In the genomic region with DNA sequence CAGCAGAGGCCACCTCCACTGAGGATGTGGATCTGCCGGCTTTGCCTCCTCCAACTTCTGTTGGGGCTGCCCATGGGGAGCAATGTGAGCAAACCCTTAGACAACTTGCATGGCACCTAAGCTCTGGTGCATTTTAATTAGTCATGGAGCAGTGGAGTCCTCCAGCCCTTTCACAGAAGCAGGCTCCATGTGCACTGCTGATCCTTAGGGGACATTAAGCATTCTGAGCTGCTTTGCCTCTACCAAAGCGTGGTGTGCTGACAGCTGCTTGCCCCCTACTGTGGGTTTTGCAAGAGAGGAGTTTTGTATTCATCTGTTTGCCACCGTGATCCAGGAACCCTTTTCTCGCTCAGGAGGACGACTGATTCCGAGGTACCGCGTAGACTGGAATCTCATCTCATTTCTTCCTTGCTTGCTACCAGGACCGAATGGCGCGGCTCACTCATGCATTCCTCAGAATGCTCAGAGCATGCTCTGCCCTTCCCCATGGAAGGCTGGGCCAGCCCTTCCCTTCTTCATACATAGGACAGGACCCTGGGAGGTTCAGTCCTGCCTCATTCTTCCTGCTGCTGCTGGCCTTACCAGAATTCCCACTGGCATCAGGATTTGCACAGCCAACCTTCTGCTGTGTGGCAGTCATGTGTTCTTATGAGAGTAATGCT, we compare ENCODE assay signal across 26 cellular contexts.
"Had no signal": no experiment of that assay in that cellular context is flagged by ENCODE, and none has a peak within 500 bp of the region (broad histone marks: within the 10 kb centered on the region; RNA-seq: fewer than 3 reads in every experiment).

No MANE protein-coding gene starts in this region.

- H3K27ac ChIP-seq: adrenal gland, gastrocnemius medialis, heart right ventricle, pancreas, stomach had no signal

- ATAC-seq: activated CD4-positive, alpha-beta T cell treated with anti-CD3 and anti-CD28 coated beads for 36 hours; activated naive CD4-positive, alpha-beta T cell treated with anti-CD3 and anti-CD28 coated beads, Interleukin-2, amount 50 U/mL, for 72 hours; esophagus mucosa; gastrocnemius medialis; heart right ventricle; left ventricle myocardium superior; mucosa of descending colon; pancreas; sciatic nerve; stimulated activated effector memory CD8-positive, alpha-beta T cell treated with anti-CD3 and anti-CD28 coated beads, Interleukin-12 subunit alpha, Interleukin-12 subunit beta, amount 100 ng/mL, for 72 hours had no signal

- H3K9me3 Mint-ChIP-seq: activated naive CD4-positive, alpha-beta T cell treated with anti-CD3 and anti-CD28 coated beads, Interleukin-2, amount 50 U/mL, for 72 hours; activated T-helper 1 cell treated with anti-CD3 and anti-CD28 coated beads, Interleukin-12 subunit alpha, Interleukin-12 subunit beta, Interleukin-2, Interleukin-4 antibody, amounts not matched to agents 30 ng/mL and 10 ng/mL and 1 ng/mL, durations not matched to agents 14 hours and 24 hours and 36 hours; immature natural killer cell; memory B cell; stimulated activated effector memory CD8-positive, alpha-beta T cell treated with anti-CD3 and anti-CD28 coated beads, Interleukin-12 subunit alpha, Interleukin-12 subunit beta, amount 100 ng/mL, for 72 hours had no signal

- H3K36me3 Mint-ChIP-seq: activated naive CD4-positive, alpha-beta T cell treated with anti-CD3 and anti-CD28 coated beads, Interleukin-2, amount 50 U/mL, for 72 hours; immature natural killer cell; memory B cell; stimulated activated effector memory CD8-positive, alpha-beta T cell treated with anti-CD3 and anti-CD28 coated beads, Interleukin-12 subunit alpha, Interleukin-12 subunit beta, amount 100 ng/mL, for 72 hours; type B pancreatic cell had no signal

- H3K27me3 ChIP-seq: adrenal gland, gastrocnemius medialis, heart right ventricle, pancreas, stomach had no signal

- H3K36me3 ChIP-seq: adrenal gland, gastrocnemius medialis, heart right ventricle, pancreas, stomach had no signal

- DNase-seq: activated CD4-positive, alpha-beta T cell treated with anti-CD3 and anti-CD28 coated beads for 36 hours; activated CD4-positive, alpha-beta T cell treated with anti-CD3 and anti-CD28 coated beads, Interleukin-2, amount 50 U/mL, for 48 hours; activated gamma-delta T cell treated with Interleukin-2 at 50 U/mL for 16 hours; activated T-cell treated with anti-CD3 and anti-CD28 coated beads for 4 hours; adrenal gland; effector CD4-positive, alpha-beta T cell; gastrocnemius medialis; heart right ventricle; immature natural killer cell; kidney glomerular epithelial cell; left ventricle myocardium superior; mucosa of descending colon; naive B cell; pancreas; stimulated activated CD4-positive, alpha-beta T cell treated with anti-CD3 and anti-CD28 coated beads, Interleukin-4, amount 100 ng/mL, for 24 hours; stomach had no signal

- H3K9me3 ChIP-seq: adrenal gland, gastrocnemius medialis, heart right ventricle, mucosa of descending colon, pancreas, stomach had no signal

- H3K27ac Mint-ChIP-seq: activated CD4-positive, alpha-beta T cell treated with anti-CD3 and anti-CD28 coated beads for 36 hours; activated naive CD4-positive, alpha-beta T cell treated with anti-CD3 and anti-CD28 coated beads, Interleukin-2, amount 50 U/mL, for 72 hours; activated T-helper 1 cell treated with anti-CD3 and anti-CD28 coated beads, Interleukin-12 subunit alpha, Interleukin-12 subunit beta, Interleukin-2, Interleukin-4 antibody, amounts not matched to agents 30 ng/mL and 10 ng/mL and 1 ng/mL, durations not matched to agents 14 hours and 24 hours and 36 hours; immature natural killer cell; memory B cell; stimulated activated effector memory CD8-positive, alpha-beta T cell treated with anti-CD3 and anti-CD28 coated beads, Interleukin-12 subunit alpha, Interleukin-12 subunit beta, amount 100 ng/mL, for 72 hours; type B pancreatic cell had no signal

- H3K4me3 Mint-ChIP-seq: activated CD4-positive, alpha-beta T cell treated with anti-CD3 and anti-CD28 coated beads for 36 hours; activated T-helper 1 cell treated with anti-CD3 and anti-CD28 coated beads, Interleukin-12 subunit alpha, Interleukin-12 subunit beta, Interleukin-2, Interleukin-4 antibody, amounts not matched to agents 30 ng/mL and 10 ng/mL and 1 ng/mL, durations not matched to agents 14 hours and 24 hours and 36 hours; immature natural killer cell; memory B cell; naive B cell; neural crest cell; stimulated activated effector memory CD8-positive, alpha-beta T cell treated with anti-CD3 and anti-CD28 coated beads, Interleukin-12 subunit alpha, Interleukin-12 subunit beta, amount 100 ng/mL, for 72 hours; type B pancreatic cell had no signal

- H3K4me1 ChIP-seq: adrenal gland, gastrocnemius medialis, heart right ventricle, pancreas, stomach had no signal

- FAIRE-seq: astrocyte, bronchial epithelial cell, pancreas had no signal

- H3K4me3 ChIP-seq: adrenal gland, gastrocnemius medialis, heart right ventricle, mucosa of descending colon, pancreas, stomach had no signal

- H3K27me3 Mint-ChIP-seq: activated CD4-positive, alpha-beta T cell treated with anti-CD3 and anti-CD28 coated beads for 36 hours had no signal

- H3K4me1 Mint-ChIP-seq: activated CD4-positive, alpha-beta T cell treated with anti-CD3 and anti-CD28 coated beads for 36 hours; immature natural killer cell; memory B cell; neural crest cell; stimulated activated effector memory CD8-positive, alpha-beta T cell treated with anti-CD3 and anti-CD28 coated beads, Interleukin-12 subunit alpha, Interleukin-12 subunit beta, amount 100 ng/mL, for 72 hours had no signal
